8 cellular contexts compared by ENCODE assay signal in genomic region chr3:101724329-101725191, GRCh38. TPM values are rescaled to one million over a fixed set of nuclear protein-coding genes. Genes with fewer than 3 reads are reported as not detected.
DNase-seq lines count a peak whose midpoint lies in the region; ATAC-seq, FAIRE-seq and TF ChIP-seq lines count a peak whose summit lies in the region.

TSS of gene CEP97 (plus strand) at chr3:101724614. CDS start at chr3:101724677, 63 bp downstream.

- TF ChIP-seq POLR2A in prostate gland (IDR thresholded peaks at IDR 0.05), result peak; percentile 31

- in situ Hi-C loops in GM13976 (cut with MboI; ENCODE audit: low sequenced_read_pairs, unreplicated experiment), result no loop called here

- no peaks in the 10 kb centered on the region for H3K4me1 ChIP-seq in prostate gland (replicated peaks)

- WGBS in prostate gland, result under 1% methylated on average over 49 of the region's 49 CpGs

- no peaks in the 10 kb centered on the region for H3K36me3 ChIP-seq in prostate gland

- ATAC-seq in HG02870 (IDR thresholded peaks at IDR 0.05; ENCODE audit: unreplicated experiment) (peak; percentile 83), left ventricle myocardium superior (peak; percentile 100)

- FAIRE-seq in urothelium cell line (lab: Jason Lieb, UNC), result peak; percentile 32

- no peaks in the 10 kb centered on the region for H3K9me3 ChIP-seq in prostate gland

- H3K27me3 ChIP-seq in prostate gland (replicated peaks; ENCODE audit: insufficient read depth), result no peaks in the 10 kb centered on the region

- intact Hi-C loops in T-helper 1 cell treated with Interleukin-12 subunit alpha and Interleukin-12 subunit beta and Interleukin-4 antibody, amounts not matched to agents 30 ng/mL and 1 ng/mL, for 36 hours (cut with micrococcal nuclease), result loop anchor here (1.0 to 5.0 kb wide), 16 partner anchors 38 to 1462 kb away; partner anchors contain the start of genes LNP1, NXPE3, PCNP and RPL24
- intact Hi-C loops in left ventricle myocardium superior (cut with micrococcal nuclease) (no loop called here), prostate gland (cut with DNase I) (loop anchor here (1.0 kb wide), 1 partner anchor 55 kb away; the partner anchor contains the start of gene NXPE3)

- TF ChIP-seq CTCF in GM13976 (IDR thresholded peaks at IDR 0.05; ENCODE audit: borderline replicate concordance, control extremely low read depth, extremely low read depth, insufficient read depth, missing control alignments) (no peak), prostate gland (IDR thresholded peaks at IDR 0.05) (peak in 2 of 4 experiments; percentile 16 to 18)

- DNase-seq in GM13976 (ENCODE audit: low spot score) (peak; percentile 87), NCI-H146 treated with DMSO at 0.1 percent for 48 hours (lab: John Stamatoyannopoulos, UW; ENCODE audit: unreplicated experiment) (peak; percentile 95), amniotic stem cell (lab: John Stamatoyannopoulos, UW) (peak; percentile 88), left ventricle myocardium superior (peak; percentile 93), prostate gland (ENCODE audit: low spot score) (peak; percentile 90), urothelium cell line (ENCODE audit: low spot score) (peak; percentile 94)

- peak within 1 kb of the TSS; percentile 76 for H3K27ac ChIP-seq in prostate gland

- H3K4me3 ChIP-seq in prostate gland, result peak within 1 kb of the TSS; percentile 56 to 64

RNA-seq across cellular contexts. Expression of gene CEP97, which starts in this region (rescaled TPM):
- 17.9 and 22.3 TPM in 2 replicates for total RNA-seq in T-helper 1 cell treated with Interleukin-12 subunit alpha and Interleukin-12 subunit beta and Interleukin-4 antibody, amounts not matched to agents 30 ng/mL and 1 ng/mL, for 36 hours
- total RNA-seq in left ventricle myocardium superior (6.5 TPM), prostate gland (10 to 100 TPM in 1 of 2 donors, 1 to 10 TPM in 1; 5.5 to 14.7 TPM)

Comparison
In these comparisons a context has a peak if more than half of its experiments do, and no peak if none do; other contexts are left out.
1. Peak in every context shown above with its lines: DNase-seq, ATAC-seq, H3K4me3 ChIP-seq and H3K27ac ChIP-seq.